ENCODE assay signal across 28 cellular contexts in the genomic region with DNA sequence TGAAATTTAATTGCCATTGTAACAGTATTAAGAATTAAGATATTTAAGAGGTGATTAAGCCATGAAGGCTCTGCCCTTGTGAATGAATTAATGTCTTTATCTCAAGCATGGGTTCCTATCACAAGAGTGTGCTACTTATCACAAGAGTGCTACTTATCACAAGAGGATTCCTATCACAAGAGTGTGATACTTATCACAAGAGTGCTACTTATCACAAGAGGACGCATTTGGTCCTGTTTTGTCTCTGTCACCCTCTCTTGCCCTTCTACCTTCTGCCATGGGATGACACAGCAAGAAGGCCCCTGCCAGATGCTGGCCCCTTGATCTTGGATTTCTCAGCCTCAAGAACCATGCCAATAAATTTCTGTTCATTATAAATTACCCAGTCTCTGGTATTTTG. TPM values are rescaled to one million over a fixed set of nuclear protein-coding genes. Genes with fewer than 3 reads are reported as not detected.
A peak's percentile ranks its signal among the peaks of the same experiment; 100 is the strongest.
DNase-seq lines count a peak whose midpoint lies in the region; FAIRE-seq and TF ChIP-seq lines count a peak whose summit lies in the region.
"Had no signal": no experiment of that assay in that cellular context is flagged by ENCODE, and none has a peak within 500 bp of the region (broad histone marks: within the 10 kb centered on the region; RNA-seq: fewer than 3 reads in every experiment).

No MANE protein-coding gene starts in this region.

- no CpG with 5 or more reads among the region's 1 CpG for WGBS in mesendoderm (ENCODE audit: extremely low coverage, insufficient coverage, low lambda C conversion rate)

- H3K23ac ChIP-seq in mesendoderm (ENCODE audit: low read length), result no peak overlapping the region

- DNase-seq in NCI-H345 treated with DMSO at 0.1 percent for 48 hours (lab: John Stamatoyannopoulos, UW; ENCODE audit: unreplicated experiment) (peak; percentile 1), NCI-H345 (lab: John Stamatoyannopoulos, UW) (no peak), NCI-H2029 (lab: John Stamatoyannopoulos, UW) (peak; percentile 16), NCI-H524 treated with DMSO at 0.1 percent for 48 hours (lab: John Stamatoyannopoulos, UW) (peak; percentile 72), mesendoderm (peak; percentile 89), A673 (ENCODE audit: low spot score) (no peak), RCC 7860 (ENCODE audit: low spot score) (no peak)
- DNase-seq: AML-193; CD4-positive, alpha-beta T cell; GF-D8; KG1; MG63; NCI-H1417; NCI-H1694; NCI-H2081 treated with DMSO at 0.1 percent for 48 hours; NCI-H526; NCI-H82; NK-92 treated with Interleukin-12 subunit alpha and Interleukin-12 subunit beta, amount 100 ng/mL, for 24 hours; PC-9; Right ventricle myocardium superior; RPMI8226; T-helper 1 cell had no signal

- no peaks in the 10 kb centered on the region for H3K79me2 ChIP-seq in mesendoderm (ENCODE audit: control insufficient read depth, insufficient read depth, low read length)

- H3K27me3 ChIP-seq in mesendoderm (ENCODE audit: insufficient read depth, low read length, poor library complexity) (no peaks in the 10 kb centered on the region), A673 (replicated peaks; ENCODE audit: insufficient read depth, low read depth, low read length, poor library complexity) (no peaks in the 10 kb centered on the region)
- H3K27me3 ChIP-seq: BLaER1 treated with 17β-estradiol and CSF1 and Interleukin-3, amounts not matched to agents 10 nM and 100 nM; MG63; SJSA1 had no signal

- POLR2A ChIA-PET in A673 (lab: Charles Lee; ENCODE audit: low non-redundant PET), result no interaction called here

- H2BK5ac ChIP-seq in mesendoderm (ENCODE audit: low read length), result no peak overlapping the region

- intact Hi-C loops in A673 (cut with micrococcal nuclease; ENCODE audit: unreplicated experiment), result no loop called here

- H3K9ac ChIP-seq in mesendoderm (ENCODE audit: low read length), result no peak overlapping the region
- H3K9ac ChIP-seq: BLaER1 treated with 17β-estradiol and CSF1 and Interleukin-3, amounts not matched to agents 10 nM and 100 nM had no signal

- BruUV-seq in A673 (replicated peaks; lab: Mats Ljungman, UMichigan), result no TSS peak

- H4K5ac ChIP-seq in mesendoderm (ENCODE audit: low read length), result no peak overlapping the region

- no peak for FAIRE-seq in RCC 7860 (lab: Jason Lieb, UNC)
- FAIRE-seq: D721Med, GM12891, H54, HTR-8/SVneo had no signal

- no peak overlapping the region for H3K18ac ChIP-seq in mesendoderm (ENCODE audit: low read length)

- no peaks in the 10 kb centered on the region for H3K79me1 ChIP-seq in mesendoderm (ENCODE audit: low read length)

- H3K4me1 ChIP-seq in mesendoderm (ENCODE audit: control insufficient read depth, low read depth, low read length), result no peaks in the 10 kb centered on the region
- H3K4me1 ChIP-seq in A673 (ENCODE audit: insufficient read depth, low read length, poor library complexity, severe bottlenecking), result no peaks in the 10 kb centered on the region
- H3K4me1 ChIP-seq: BLaER1 treated with 17β-estradiol and CSF1 and Interleukin-3, amounts not matched to agents 10 nM and 100 nM; SJSA1 had no signal

- no peak for TF ChIP-seq CTCF in A673 (conservative IDR thresholded peaks at IDR 0.05; ENCODE audit: low read depth, low read length)

- CTCF ChIA-PET in A673 (lab: Charles Lee), result no interaction called here

- H3K4ac ChIP-seq in mesendoderm (ENCODE audit: low read depth, low read length), result no peak overlapping the region

- H4K8ac ChIP-seq in mesendoderm (ENCODE audit: low read depth, low read length), result no peak overlapping the region

- H3K36me3 ChIP-seq in mesendoderm (ENCODE audit: control insufficient read depth, insufficient read depth, low read length), result no peaks in the 10 kb centered on the region
- no peaks in the 10 kb centered on the region for H3K36me3 ChIP-seq in A673 (ENCODE audit: insufficient read depth, low read length, poor library complexity, severe bottlenecking)
- H3K36me3 ChIP-seq: BLaER1 treated with 17β-estradiol and CSF1 and Interleukin-3, amounts not matched to agents 10 nM and 100 nM; MG63; SJSA1 had no signal

- no peaks in the 10 kb centered on the region for H3K9me3 ChIP-seq in A673 (ENCODE audit: low read depth, low read length, poor library complexity, severe bottlenecking)
- H3K9me3 ChIP-seq: BLaER1 treated with 17β-estradiol and CSF1 and Interleukin-3, amounts not matched to agents 10 nM and 100 nM; SJSA1 had no signal

- no peak overlapping the region for H3K4me3 ChIP-seq in mesendoderm (ENCODE audit: low read length)
- no peak overlapping the region for H3K4me3 ChIP-seq in A673 (ENCODE audit: low read depth, low read length, poor library complexity, severe bottlenecking)
- H3K4me3 ChIP-seq: BLaER1 treated with 17β-estradiol and CSF1 and Interleukin-3, amounts not matched to agents 10 nM and 100 nM; MG63; PC-9; SJSA1 had no signal

- H2BK120ac ChIP-seq in mesendoderm (ENCODE audit: low read depth, low read length), result no peak overlapping the region

- no peak overlapping the region for H3K56ac ChIP-seq in mesendoderm (ENCODE audit: low read length)

- H3K27ac ChIP-seq in mesendoderm (ENCODE audit: low read depth, low read length), result no peak overlapping the region
- H3K27ac ChIP-seq in A673 (ENCODE audit: low read depth, low read length, poor library complexity, severe bottlenecking), result no peak overlapping the region
- H3K27ac ChIP-seq: BLaER1 treated with 17β-estradiol and CSF1 and Interleukin-3, amounts not matched to agents 10 nM and 100 nM; PC-9; SJSA1 had no signal

- H2BK15ac ChIP-seq in mesendoderm (replicated peaks; ENCODE audit: low read depth), result no peak overlapping the region

- H3K4me2 ChIP-seq in mesendoderm (ENCODE audit: low read length), result no peak overlapping the region
- H3K4me2 ChIP-seq: BLaER1 treated with 17β-estradiol and CSF1 and Interleukin-3, amounts not matched to agents 10 nM and 100 nM; PC-9 had no signal

- H2AK5ac ChIP-seq in mesendoderm (ENCODE audit: low read length), result no peak overlapping the region

RNA-seq across cellular contexts. Expression of a gene that starts 13.2 kb away (rescaled TPM):
- polyA plus RNA-seq in mesendoderm (2013, experiment 1 of 2), result 74.1 TPM
- polyA plus RNA-seq in mesendoderm (2013, experiment 2 of 2), result 72.8 TPM
- 90.7 and 92.2 TPM in 2 replicates for total RNA-seq in A673 (2021)

Comparison
In these comparisons a context has a peak if more than half of its experiments do, and no peak if none do; other contexts are left out.
1. DNase-seq: peak in NCI-H345 treated with DMSO at 0.1 percent for 48 hours (single experiment), NCI-H2029 (single experiment), NCI-H524 treated with DMSO at 0.1 percent for 48 hours (single experiment) and mesendoderm (single experiment); none in NCI-H345 (single experiment), A673 (single experiment) and RCC 7860 (single experiment).